13 cellular contexts compared by ENCODE assay signal in genomic region chr10:101135151-101136006, GRCh38. TPM values are rescaled to one million over a fixed set of nuclear protein-coding genes. Genes with fewer than 3 reads are reported as not detected.
DNase-seq lines count a peak whose midpoint lies in the region; ATAC-seq and TF ChIP-seq lines count a peak whose summit lies in the region.
"Had no signal": no experiment of that assay in that cellular context is flagged by ENCODE, and none has a peak within 500 bp of the region (broad histone marks: within the 10 kb centered on the region; RNA-seq: fewer than 3 reads in every experiment).

No MANE protein-coding gene starts in this region.

- no peak overlapping the region for H3K23ac ChIP-seq in H9 (ENCODE audit: insufficient read length, low read depth, low read length)

- POLR2A ChIA-PET in CD4-positive, alpha-beta memory T cell (lab: Charles Lee; ENCODE audit: partially characterized antibody): no interaction called here

- H3K36me3 Mint-ChIP-seq in CD4-positive, alpha-beta memory T cell: no peaks in the 10 kb centered on the region
- H3K36me3 Mint-ChIP-seq in H9 (ENCODE audit: insufficient read depth in 1 of 3, low read depth in 3 of 3) (no peaks in the 10 kb centered on the region; a peak in 3 of 7 replicates), nephron (ENCODE audit: low read depth) (no peaks in the 10 kb centered on the region)
- no peaks in the 10 kb centered on the region for H3K36me3 Mint-ChIP-seq in activated naive CD8-positive, alpha-beta T cell treated with anti-CD3 and anti-CD28 coated beads for 36 hours
- H3K36me3 Mint-ChIP-seq: mesothelial cell of epicardium had no signal

- no peak overlapping the region for H2AK5ac ChIP-seq in H9 (ENCODE audit: insufficient read length, low read length)

- H2BK120ac ChIP-seq in H9 (ENCODE audit: low read depth, low read length, poor library complexity, severe bottlenecking): no peak overlapping the region

- H3K36me3 ChIP-seq in CD4-positive, alpha-beta memory T cell (ENCODE audit: insufficient read depth, low read length): no peaks in the 10 kb centered on the region
- no peaks in the 10 kb centered on the region for H3K36me3 ChIP-seq in transverse colon
- H3K36me3 ChIP-seq: right lobe of liver had no signal

- no peaks in the 10 kb centered on the region for H3K9me3 ChIP-seq in CD4-positive, alpha-beta memory T cell (ENCODE audit: control insufficient read depth in 1 of 2, low read length in 2 of 2)
- no peaks in the 10 kb centered on the region for H3K9me3 ChIP-seq in H9 (ENCODE audit: control insufficient read depth, low read depth, low read length)
- H3K9me3 ChIP-seq in transverse colon: no peaks in the 10 kb centered on the region
- H3K9me3 ChIP-seq: right lobe of liver had no signal

- H3K14ac ChIP-seq in H9 (ENCODE audit: insufficient read depth, low read length): no peak overlapping the region

- no peak overlapping the region for H4K91ac ChIP-seq in H9 (ENCODE audit: insufficient read length, low read depth, low read length)

- no peak for DNase-seq in CD4-positive, alpha-beta memory T cell
- DNase-seq in H9 (peak; percentile 40), lower leg skin (ENCODE audit: low spot score in 2 of 2) (no peak), transverse colon (no peak)
- DNase-seq in activated naive CD8-positive, alpha-beta T cell treated with anti-CD3 and anti-CD28 coated beads for 36 hours: no peak
- DNase-seq in activated CD4-positive, CD25-positive, alpha-beta regulatory T cell treated with anti-CD3 and anti-CD28 coated beads, Interleukin-2, amount 50 U/mL, for 72 hours: no peak
- DNase-seq: DMS79 treated with DMSO at 0.1 percent for 48 hours, right lobe of liver, T1000 had no signal

- H3K56ac ChIP-seq in H9 (ENCODE audit: insufficient read length, low read depth, low read length): no peak overlapping the region

- no peaks in the 10 kb centered on the region for H3K79me2 ChIP-seq in H9 (ENCODE audit: insufficient read depth, low read length)

- no peak overlapping the region for H4K5ac ChIP-seq in H9 (ENCODE audit: insufficient read length, low read depth, low read length)

- no peak overlapping the region for H3K27ac ChIP-seq in CD4-positive, alpha-beta memory T cell (ENCODE audit: low read depth, low read length)
- no peak overlapping the region for H3K27ac ChIP-seq in H9 (ENCODE audit: insufficient read length, low read depth, low read length)
- no peak overlapping the region for H3K27ac ChIP-seq in transverse colon
- H3K27ac ChIP-seq: right lobe of liver had no signal

- H3K4me2 ChIP-seq in H9 (ENCODE audit: insufficient read depth, insufficient read length, low read length): no peak overlapping the region

- no peak overlapping the region for H3T11ph ChIP-seq in H9 (ENCODE audit: low read length)

- no peak overlapping the region for H2BK20ac ChIP-seq in H9 (ENCODE audit: low read depth, low read length, poor library complexity, severe bottlenecking)

- no peak for ATAC-seq in HG03457 (IDR thresholded peaks at IDR 0.05; ENCODE audit: unreplicated experiment)

- no peak overlapping the region for H4K8ac ChIP-seq in H9 (replicated peaks; ENCODE audit: insufficient read length, low read depth, low read length)

- peaks cover 59% of the 10 kb centered on the region for H3K27me3 ChIP-seq in CD4-positive, alpha-beta memory T cell (ENCODE audit: insufficient read depth, low read length)
- H3K27me3 ChIP-seq in H9 (ENCODE audit: insufficient read depth, low read length): peaks cover 100% of the 10 kb centered on the region
- peaks cover 100% of the 10 kb centered on the region for H3K27me3 ChIP-seq in transverse colon

- no peak overlapping the region for H2BK12ac ChIP-seq in H9 (ENCODE audit: insufficient read length, low read depth, low read length)

- TF ChIP-seq POLR2A in lower leg skin (IDR thresholded peaks at IDR 0.05): no peak
- TF ChIP-seq POLR2A in transverse colon (IDR thresholded peaks at IDR 0.05): no peak

- no peaks in the 10 kb centered on the region for H3K9me3 Mint-ChIP-seq in CD4-positive, alpha-beta memory T cell
- H3K9me3 Mint-ChIP-seq in H9 (peaks cover 5 to 9% of the 10 kb centered on the region in 2 experiments; a peak in 3 of 5 replicates), nephron (no peaks in the 10 kb centered on the region)
- H3K9me3 Mint-ChIP-seq in activated naive CD8-positive, alpha-beta T cell treated with anti-CD3 and anti-CD28 coated beads for 36 hours: no peaks in the 10 kb centered on the region
- H3K9me3 Mint-ChIP-seq: mesothelial cell of epicardium had no signal

- in situ Hi-C loops in transverse colon (cut with MboI; ENCODE audit: low pct_ligation_motif_present in 1 of 4, low pct_unique_long_range_greater_than_20kb in 1 of 4, low sequenced_read_pairs in 3 of 4): no loop called here

- H3K9ac ChIP-seq in H9 (ENCODE audit: extremely low read depth, insufficient read length, low read length): no peak overlapping the region

- H2BK15ac ChIP-seq in H9 (ENCODE audit: low read depth, low read length): no peak overlapping the region

- H2BK5ac ChIP-seq in H9 (ENCODE audit: insufficient read length, low read length): no peak overlapping the region

- intact Hi-C loops in CD4-positive, alpha-beta memory T cell (cut with micrococcal nuclease): no loop called here
- intact Hi-C loops in lower leg skin (cut with DNase I; ENCODE audit: low total_unique reads): no loop called here
- intact Hi-C loops in transverse colon (cut with DNase I; ENCODE audit: low total_unique reads): no loop called here

- H2AFZ ChIP-seq in H9 (ENCODE audit: low read length): no peak overlapping the region

- peaks cover 17 to 68% (median 42%) of the 10 kb centered on the region in 4 donors for H3K4me1 Mint-ChIP-seq in CD4-positive, alpha-beta memory T cell
- H3K4me1 Mint-ChIP-seq in H9 (peaks cover 15 to 39% of the 10 kb centered on the region in 2 experiments), nephron (peaks cover 11% of the 10 kb centered on the region)
- H3K4me1 Mint-ChIP-seq in activated naive CD8-positive, alpha-beta T cell treated with anti-CD3 and anti-CD28 coated beads for 36 hours: peaks cover 41% of the 10 kb centered on the region

- no peak overlapping the region for H3K4me3 ChIP-seq in CD4-positive, alpha-beta memory T cell (ENCODE audit: low read length in 2 of 2)
- H3K4me3 ChIP-seq in lower leg skin (ENCODE audit: low read depth, poor library complexity, severe bottlenecking) (no peak overlapping the region), transverse colon (peak overlapping the region in 1 of 4 donors; percentile 23)
- H3K4me3 ChIP-seq: right lobe of liver had no signal

- H3K23me2 ChIP-seq in H9 (ENCODE audit: insufficient read length, low read depth, low read length, poor library complexity, severe bottlenecking): no peaks in the 10 kb centered on the region

- H3K27ac Mint-ChIP-seq in CD4-positive, alpha-beta memory T cell: no peak overlapping the region
- H3K27ac Mint-ChIP-seq in H9 (no peak overlapping the region), nephron (no peak overlapping the region)
- H3K27ac Mint-ChIP-seq in activated naive CD8-positive, alpha-beta T cell treated with anti-CD3 and anti-CD28 coated beads for 36 hours: no peak overlapping the region
- H3K27ac Mint-ChIP-seq: mesothelial cell of epicardium had no signal

- no peak overlapping the region for H3K18ac ChIP-seq in H9 (ENCODE audit: insufficient read length, low read depth, low read length)

- peaks cover 47% of the 10 kb centered on the region for H3K4me1 ChIP-seq in CD4-positive, alpha-beta memory T cell (ENCODE audit: insufficient read depth, low read length)
- H3K4me1 ChIP-seq in H9 (ENCODE audit: insufficient read depth, low read length) (no peaks in the 10 kb centered on the region), transverse colon (peaks cover 12 to 49% (median 30%) of the 10 kb centered on the region in 4 donors)

- CTCF ChIA-PET in CD4-positive, alpha-beta memory T cell (lab: Charles Lee; ENCODE audit: partially characterized antibody): no interaction called here

- H3K4ac ChIP-seq in H9 (ENCODE audit: low read depth, low read length): no peak overlapping the region

- no peaks in the 10 kb centered on the region for H4K20me1 ChIP-seq in H9 (ENCODE audit: control insufficient read depth, insufficient read depth, insufficient read length)

- no peaks in the 10 kb centered on the region for H3K79me1 ChIP-seq in H9 (ENCODE audit: insufficient read depth, low read depth, low read length, poor library complexity, severe bottlenecking)

- WGBS in H9 (ENCODE audit: extremely low coverage, insufficient read length, low lambda C conversion rate): no CpG with 5 or more reads among the region's 35 CpGs
- WGBS in lower leg skin, 2 donors: 18 to 20% methylated on average over 34 of the region's 35 CpGs
- WGBS in transverse colon (ENCODE audit: low coverage in 1 of 2), 2 donors: 19 to 28% methylated on average over 6 to 34 of the region's 35 CpGs

- H3K4me3 Mint-ChIP-seq in CD4-positive, alpha-beta memory T cell: peak overlapping the region in 7 of 8 donors; percentile 40 to 78 (median 55)
- H3K4me3 Mint-ChIP-seq in H9 (no peak overlapping the region; a peak in 3 of 5 replicates), nephron (peak overlapping the region; percentile 14 to 67 (median 58))
- H3K4me3 Mint-ChIP-seq in activated naive CD8-positive, alpha-beta T cell treated with anti-CD3 and anti-CD28 coated beads for 36 hours: peak overlapping the region; percentile 65
- H3K4me3 Mint-ChIP-seq: mesothelial cell of epicardium had no signal

- peaks cover 55 to 64% of the 10 kb centered on the region in 2 donors for H3K27me3 Mint-ChIP-seq in CD4-positive, alpha-beta memory T cell
- H3K27me3 Mint-ChIP-seq in H9 (ENCODE audit: low read depth) (peaks cover 100% of the 10 kb centered on the region), nephron (ENCODE audit: low read depth) (peaks cover 97% of the 10 kb centered on the region)
- peaks cover 92% of the 10 kb centered on the region for H3K27me3 Mint-ChIP-seq in activated naive CD8-positive, alpha-beta T cell treated with anti-CD3 and anti-CD28 coated beads for 36 hours

- TF ChIP-seq CTCF in H9 (conservative IDR thresholded peaks at IDR 0.05): no peak
- TF ChIP-seq CTCF in nephron (IDR thresholded peaks at IDR 0.05; ENCODE audit: unreplicated experiment in 3 of 3): no peak
- TF ChIP-seq CTCF in lower leg skin (IDR thresholded peaks at IDR 0.05): no peak
- no peak for TF ChIP-seq CTCF in transverse colon (IDR thresholded peaks at IDR 0.05)

- TF ChIP-seq EP300 in transverse colon (IDR thresholded peaks at IDR 0.05; ENCODE audit: low read depth): no peak

RNA-seq across cellular contexts. Expression of gene TLX1, which starts 4.3 kb away (rescaled TPM):
- total RNA-seq in CD4-positive, alpha-beta memory T cell: not detected
- polyA plus RNA-seq in CD4-positive, alpha-beta memory T cell: not detected
- total RNA-seq in H9 (2021) (not detected in 2 replicates), lower leg skin (under 1 TPM in 2 of 4 donors, not detected in 2; 0.15 to 0.25 TPM), transverse colon (under 1 TPM in 2 of 4 donors, not detected in 2; 0.14 to 0.60 TPM)
- total RNA-seq in activated naive CD8-positive, alpha-beta T cell treated with anti-CD3 and anti-CD28 coated beads for 36 hours: not detected
- total RNA-seq: frontal cortex, mesothelial cell of epicardium had no signal

Comparison
In these comparisons a context has a peak if more than half of its experiments do, and no peak if none do; other contexts are left out.
1. H3K4me3 Mint-ChIP-seq: peak in CD4-positive, alpha-beta memory T cell (7 of 8), activated naive CD8-positive, alpha-beta T cell treated with anti-CD3 and anti-CD28 coated beads for 36 hours (single experiment) and nephron (3 of 3); none in H9 (0 of 2).